Comparison of ENCODE assay signal across 15 cellular contexts in genomic region chr5:111930905-111931461, GRCh38.
A peak's percentile ranks its signal among the peaks of the same experiment; 100 is the strongest.
DNase-seq lines count a peak whose midpoint lies in the region; ATAC-seq and FAIRE-seq lines count a peak whose summit lies in the region.
"Had no signal": no experiment of that assay in that cellular context is flagged by ENCODE, and none has a peak within 500 bp of the region (broad histone marks: within the 10 kb centered on the region; RNA-seq: fewer than 3 reads in every experiment).

No MANE protein-coding gene starts in this region.

- H3K27ac Mint-ChIP-seq in stimulated activated naive CD8-positive, alpha-beta T cell treated with anti-CD3 and anti-CD28 coated beads, Interleukin-15, amount 100 ng/mL, for 72 hours = no peak overlapping the region
- H3K27ac Mint-ChIP-seq: activated naive CD8-positive, alpha-beta T cell treated with anti-CD3 and anti-CD28 coated beads, Interleukin-2, amount 10 ng/mL, durations not matched to agents 7 days and 5 days had no signal

- no peaks in the 10 kb centered on the region for H3K4me1 Mint-ChIP-seq in stimulated activated naive CD8-positive, alpha-beta T cell treated with anti-CD3 and anti-CD28 coated beads, Interleukin-15, amount 100 ng/mL, for 72 hours
- H3K4me1 Mint-ChIP-seq: activated naive CD8-positive, alpha-beta T cell treated with anti-CD3 and anti-CD28 coated beads, Interleukin-2, amount 10 ng/mL, durations not matched to agents 7 days and 5 days had no signal

- H3K9me3 Mint-ChIP-seq in stimulated activated naive CD8-positive, alpha-beta T cell treated with anti-CD3 and anti-CD28 coated beads, Interleukin-15, amount 100 ng/mL, for 72 hours = no peaks in the 10 kb centered on the region
- H3K9me3 Mint-ChIP-seq: activated naive CD8-positive, alpha-beta T cell treated with anti-CD3 and anti-CD28 coated beads, Interleukin-2, amount 10 ng/mL, durations not matched to agents 7 days and 5 days had no signal

- H3K27me3 Mint-ChIP-seq in stimulated activated naive CD8-positive, alpha-beta T cell treated with anti-CD3 and anti-CD28 coated beads, Interleukin-15, amount 100 ng/mL, for 72 hours = no peaks in the 10 kb centered on the region

- no peak for DNase-seq in stimulated activated naive CD8-positive, alpha-beta T cell treated with anti-CD3 and anti-CD28 coated beads, Interleukin-15, Interleukin-2, amounts not matched to agents 100 U/mL and 50 U/mL, for 24 hours
- no peak for DNase-seq in stimulated activated naive CD8-positive, alpha-beta T cell treated with anti-CD3 and anti-CD28 coated beads, Interleukin-15, amount 100 ng/mL, for 72 hours
- peak; percentile 78 for DNase-seq in RCC 7860 (ENCODE audit: low spot score)
- DNase-seq in urothelium cell line (ENCODE audit: low spot score) = peak; percentile 35
- no peak for DNase-seq in NCI-H1417 (lab: John Stamatoyannopoulos, UW)
- no peak for DNase-seq in HK-2 (ENCODE audit: unreplicated experiment)
- DNase-seq: activated naive CD8-positive, alpha-beta T cell treated with anti-CD3 and anti-CD28 coated beads, Interleukin-2, amount 10 ng/mL, durations not matched to agents 7 days and 5 days; DMS79; left ventricle myocardium inferior; NCI-H2029; NK-92 treated with Interleukin-12 subunit alpha and Interleukin-12 subunit beta, amount 100 ng/mL, for 24 hours had no signal

- no peak overlapping the region for H3K4me3 Mint-ChIP-seq in stimulated activated naive CD8-positive, alpha-beta T cell treated with anti-CD3 and anti-CD28 coated beads, Interleukin-15, amount 100 ng/mL, for 72 hours
- H3K4me3 Mint-ChIP-seq: activated naive CD8-positive, alpha-beta T cell treated with anti-CD3 and anti-CD28 coated beads, Interleukin-2, amount 10 ng/mL, durations not matched to agents 7 days and 5 days had no signal

- peak; percentile 36 for ATAC-seq in stimulated activated naive CD8-positive, alpha-beta T cell treated with anti-CD3 and anti-CD28 coated beads, Interleukin-15, Interleukin-2, amounts not matched to agents 100 U/mL and 50 U/mL, for 24 hours
- no peak for ATAC-seq in stimulated activated naive CD8-positive, alpha-beta T cell treated with anti-CD3 and anti-CD28 coated beads, Interleukin-15, amount 100 ng/mL, for 72 hours
- ATAC-seq in esophagus mucosa (peak; percentile 98), GM21825 (IDR thresholded peaks at IDR 0.05; ENCODE audit: unreplicated experiment) (no peak)

- FAIRE-seq in RCC 7860 (lab: Jason Lieb, UNC) (peak; percentile 72), urothelium cell line (lab: Jason Lieb, UNC) (peak; percentile 79)
- FAIRE-seq: GM12892, GM19239 had no signal

Comparison
In these comparisons a context has a peak if more than half of its experiments do, and no peak if none do; other contexts are left out.
1. ATAC-seq: peak in stimulated activated naive CD8-positive, alpha-beta T cell treated with anti-CD3 and anti-CD28 coated beads, Interleukin-15, Interleukin-2, amounts not matched to agents 100 U/mL and 50 U/mL, for 24 hours (single experiment) and esophagus mucosa (single experiment); none in stimulated activated naive CD8-positive, alpha-beta T cell treated with anti-CD3 and anti-CD28 coated beads, Interleukin-15, amount 100 ng/mL, for 72 hours (single experiment) and GM21825 (single experiment).
2. DNase-seq: peak in RCC 7860 (single experiment) and urothelium cell line (single experiment); none in stimulated activated naive CD8-positive, alpha-beta T cell treated with anti-CD3 and anti-CD28 coated beads, Interleukin-15, Interleukin-2, amounts not matched to agents 100 U/mL and 50 U/mL, for 24 hours (single experiment), stimulated activated naive CD8-positive, alpha-beta T cell treated with anti-CD3 and anti-CD28 coated beads, Interleukin-15, amount 100 ng/mL, for 72 hours (0 of 2), NCI-H1417 (0 of 3) and HK-2 (single experiment).